In genomic region chr15:64865998-64866520, GRCh38 we compare ENCODE assay signal across 12 cellular contexts. TPM values are rescaled to one million over a fixed set of nuclear protein-coding genes. Genes with fewer than 3 reads are reported as not detected.
DNase-seq lines count a peak whose midpoint lies in the region; ATAC-seq and TF ChIP-seq lines count a peak whose summit lies in the region.
"Had no signal": no experiment of that assay in that cellular context is flagged by ENCODE, and none has a peak within 500 bp of the region (broad histone marks: within the 10 kb centered on the region; RNA-seq: fewer than 3 reads in every experiment).

No MANE protein-coding gene starts in this region.

- H3K4me1 ChIP-seq in naive thymus-derived CD4-positive, alpha-beta T cell (ENCODE audit: control insufficient read depth in 2 of 2, insufficient read depth in 2 of 2, low read length in 2 of 2) = no peaks in the 10 kb centered on the region

- H3K27me3 ChIP-seq in naive thymus-derived CD4-positive, alpha-beta T cell (ENCODE audit: control insufficient read depth in 2 of 2, insufficient read depth in 2 of 2, low read length in 2 of 2) = no peaks in the 10 kb centered on the region

- H3K4me3 ChIP-seq in naive thymus-derived CD4-positive, alpha-beta T cell (ENCODE audit: low read length) = no peak overlapping the region
- H3K4me3 ChIP-seq: PC-9 had no signal

- H3K4me3 Mint-ChIP-seq in WTC11 (no peak overlapping the region), glutamatergic neuron (ENCODE audit: unreplicated experiment) (no peak overlapping the region), osteocyte (ENCODE audit: unreplicated experiment) (no peak overlapping the region)
- no peak overlapping the region for H3K4me3 Mint-ChIP-seq in naive thymus-derived CD4-positive, alpha-beta T cell

- H3K27ac ChIP-seq in naive thymus-derived CD4-positive, alpha-beta T cell (ENCODE audit: low read depth, low read length) = no peak overlapping the region
- H3K27ac ChIP-seq: PC-9 had no signal

- CTCF ChIA-PET in WTC11 (lab: Charles Lee) = interaction anchor here (0.8 to 1.2 kb wide), 4 partner anchors 15 to 134 kb away, joined by 3 read pairs; no protein-coding TSS in a partner anchor
- CTCF ChIA-PET in naive thymus-derived CD4-positive, alpha-beta T cell (lab: Charles Lee) = interaction anchor here (0.6 to 1.2 kb wide), 2 partner anchors 67 to 134 kb away, joined by 3 to 4 read pairs; no protein-coding TSS in a partner anchor

- TF ChIP-seq CTCF in WTC11 (IDR thresholded peaks at IDR 0.05) (no peak), glutamatergic neuron (IDR thresholded peaks at IDR 0.05; ENCODE audit: partially characterized antibody, unreplicated experiment) (no peak), osteocyte (IDR thresholded peaks at IDR 0.05) (no peak)

- ATAC-seq in WTC11 = peak; percentile 78
- ATAC-seq in naive thymus-derived CD4-positive, alpha-beta T cell = no peak

- H3K9me3 Mint-ChIP-seq in WTC11 (no peaks in the 10 kb centered on the region), glutamatergic neuron (ENCODE audit: unreplicated experiment) (peaks cover 7% of the 10 kb centered on the region), osteocyte (ENCODE audit: unreplicated experiment) (no peaks in the 10 kb centered on the region)
- peaks cover 0 to 2% (median 0%) of the 10 kb centered on the region in 11 donors for H3K9me3 Mint-ChIP-seq in naive thymus-derived CD4-positive, alpha-beta T cell

- peaks cover 13% of the 10 kb centered on the region for H3K36me3 Mint-ChIP-seq in WTC11
- no peaks in the 10 kb centered on the region for H3K36me3 Mint-ChIP-seq in glutamatergic neuron (ENCODE audit: unreplicated experiment)
- peaks cover 21% of the 10 kb centered on the region for H3K36me3 Mint-ChIP-seq in osteocyte (ENCODE audit: unreplicated experiment)
- H3K36me3 Mint-ChIP-seq in naive thymus-derived CD4-positive, alpha-beta T cell = peaks cover 0 to 41% (median 7%) of the 10 kb centered on the region in 5 donors

- no peaks in the 10 kb centered on the region for H3K9me3 ChIP-seq in naive thymus-derived CD4-positive, alpha-beta T cell (ENCODE audit: control insufficient read depth in 2 of 3, low read length in 3 of 3)

- DNase-seq in EL (peak; percentile 99), WTC11 (ENCODE audit: low spot score) (peak; percentile 72), glutamatergic neuron (no peak), osteocyte (ENCODE audit: extremely low spot score, unreplicated experiment) (no peak), SIG-M5 treated with dmso at 0.1 percent for 504 hours (lab: John Stamatoyannopoulos, UW; ENCODE audit: unreplicated experiment) (no peak), occipital lobe (lab: John Stamatoyannopoulos, UW) (no peak)
- no peak for DNase-seq in activated effector memory CD4-positive, alpha-beta T cell treated with Interleukin-2 at 50 U/mL for 16 hours
- DNase-seq in naive thymus-derived CD4-positive, alpha-beta T cell = no peak
- DNase-seq: activated CD8-positive, alpha-beta memory T cell treated with anti-CD3 and anti-CD28 coated beads, Interleukin-2, amount 50 U/mL, for 48 hours; KBM-7; stimulated activated CD4-positive, alpha-beta T cell treated with anti-CD3 and anti-CD28 coated beads, Interleukin-15, amount 100 ng/mL, for 24 hours had no signal

- no peaks in the 10 kb centered on the region for H3K27me3 Mint-ChIP-seq in WTC11 (ENCODE audit: low read depth)
- peaks cover 9% of the 10 kb centered on the region for H3K27me3 Mint-ChIP-seq in glutamatergic neuron (ENCODE audit: unreplicated experiment)
- H3K27me3 Mint-ChIP-seq in osteocyte (ENCODE audit: unreplicated experiment) = no peaks in the 10 kb centered on the region
- H3K27me3 Mint-ChIP-seq in naive thymus-derived CD4-positive, alpha-beta T cell = no peaks in the 10 kb centered on the region

- H3K36me3 ChIP-seq in naive thymus-derived CD4-positive, alpha-beta T cell (ENCODE audit: control insufficient read depth in 2 of 3, insufficient read depth in 3 of 3, low read length in 3 of 3) = peaks cover 0 to 58% (median 10%) of the 10 kb centered on the region in 3 experiments

- POLR2A ChIA-PET in WTC11 (lab: Charles Lee) = interaction anchor here (0.7 to 1.3 kb wide), 3 partner anchors 9 to 60 kb away, joined by 3 to 5 read pairs (median 3); no protein-coding TSS in a partner anchor
- POLR2A ChIA-PET in naive thymus-derived CD4-positive, alpha-beta T cell (lab: Charles Lee) = no interaction called here

- H3K27ac Mint-ChIP-seq in WTC11 = peak overlapping the region; percentile 84; the same call in 1 of the 2 replicates
- peak overlapping the region; percentile 38 for H3K27ac Mint-ChIP-seq in glutamatergic neuron (ENCODE audit: unreplicated experiment)
- H3K27ac Mint-ChIP-seq in osteocyte (ENCODE audit: unreplicated experiment) = peak overlapping the region; percentile 79
- H3K27ac Mint-ChIP-seq in naive thymus-derived CD4-positive, alpha-beta T cell = no peak overlapping the region

- intact Hi-C loops in naive thymus-derived CD4-positive, alpha-beta T cell (cut with micrococcal nuclease) = loop anchor here in 1 of 2 donors (2.0 kb wide), 1 partner anchor 29 kb away; no protein-coding TSS in a partner anchor

- H3K4me1 Mint-ChIP-seq in WTC11 (peaks cover 40% of the 10 kb centered on the region), glutamatergic neuron (ENCODE audit: low read depth, unreplicated experiment) (peaks cover 27% of the 10 kb centered on the region), osteocyte (ENCODE audit: unreplicated experiment) (peaks cover 33% of the 10 kb centered on the region)
- peaks cover 0 to 19% (median 9%) of the 10 kb centered on the region in 7 donors for H3K4me1 Mint-ChIP-seq in naive thymus-derived CD4-positive, alpha-beta T cell

TF ChIP-seq in WTC11, 78 proteins besides CTCF, POLR2A, EP300 and RAD21:
- TF ChIP-seq ZBTB21 (CRISPR knock-in tag; IDR thresholded peaks at IDR 0.05; ENCODE audit: borderline replicate concordance) = peak; percentile 88; the same call in 1 of the 2 replicates
- TF ChIP-seq ETV6 (CRISPR knock-in tag; IDR thresholded peaks at IDR 0.05) = no peak
- TF ChIP-seq ZBTB43 (CRISPR knock-in tag; IDR thresholded peaks at IDR 0.05) = no peak
- TF ChIP-seq ZNF281 (CRISPR knock-in tag; IDR thresholded peaks at IDR 0.05) = no peak
- TF ChIP-seq MAX (CRISPR knock-in tag; IDR thresholded peaks at IDR 0.05) = peak; percentile 24; the same call in 1 of the 2 replicates
- TF ChIP-seq NR3C1 (CRISPR knock-in tag; conservative IDR thresholded peaks at IDR 0.05; ENCODE audit: low read depth) = no peak
- TF ChIP-seq FOXK1 (CRISPR knock-in tag; IDR thresholded peaks at IDR 0.05) = peak; percentile 29; the same call in 1 of the 2 replicates

RNA-seq across cellular contexts. Expression of gene PLEKHO2, which starts 24.3 kb away (rescaled TPM):
- 21.6 to 22.1 TPM (median 21.9 TPM) in 3 replicates for total RNA-seq in WTC11 (2021)
- total RNA-seq in glutamatergic neuron (ENCODE audit: unreplicated experiment) = 18.0 TPM
- total RNA-seq in osteocyte = 24.5 and 24.7 TPM in 2 replicates
- total RNA-seq in occipital lobe = 6.7 TPM
- 10 to 100 TPM in 4 of 5 experiments, 1 to 10 TPM in 1; 8.6 to 52.3 (median 14.0) TPM for total RNA-seq in naive thymus-derived CD4-positive, alpha-beta T cell
- polyA plus RNA-seq in naive thymus-derived CD4-positive, alpha-beta T cell = 10 to 100 TPM; 10.3 to 20.9 TPM

RNA-seq across cellular contexts. Expression of gene PIF1, which starts 40.6 kb away (rescaled TPM):
- total RNA-seq in WTC11 (2021) (174 to 249 TPM (median 184 TPM) in 3 replicates), glutamatergic neuron (ENCODE audit: unreplicated experiment) (8.6 TPM), osteocyte (4.2 and 4.8 TPM in 2 replicates), occipital lobe (0.47 TPM)
- 10 to 100 TPM in 1 of 5 experiments, 1 to 10 TPM in 1, under 1 TPM in 1, not detected in 2; 0.34 to 30.2 (median 1.0) TPM for total RNA-seq in naive thymus-derived CD4-positive, alpha-beta T cell
- polyA plus RNA-seq in naive thymus-derived CD4-positive, alpha-beta T cell = not detected

RNA-seq across cellular contexts. Expression of gene ANKDD1A, which starts 45.6 kb away (rescaled TPM):
- total RNA-seq in WTC11 (2021) (6.1 to 7.9 TPM (median 7.4 TPM) in 3 replicates), glutamatergic neuron (ENCODE audit: unreplicated experiment) (6.8 TPM), osteocyte (4.6 and 5.7 TPM in 2 replicates), occipital lobe (15.6 TPM)
- 1 to 10 TPM; 3.3 to 9.3 (median 4.0) TPM for total RNA-seq in naive thymus-derived CD4-positive, alpha-beta T cell
- polyA plus RNA-seq in naive thymus-derived CD4-positive, alpha-beta T cell = 1 to 10 TPM in 1 of 2 donors, under 1 TPM in 1; 0.20 to 2.0 TPM

Comparison
In these comparisons a context has a peak if more than half of its experiments do, and no peak if none do; other contexts are left out.
1. DNase-seq: peak in EL (single experiment) and WTC11 (single experiment); none in glutamatergic neuron (single experiment), osteocyte (single experiment), SIG-M5 treated with dmso at 0.1 percent for 504 hours (single experiment), activated effector memory CD4-positive, alpha-beta T cell treated with Interleukin-2 at 50 U/mL for 16 hours (single experiment), occipital lobe (single experiment) and naive thymus-derived CD4-positive, alpha-beta T cell (0 of 9).
2. H3K27ac Mint-ChIP-seq: peak in WTC11 (single experiment), glutamatergic neuron (single experiment) and osteocyte (single experiment); none in naive thymus-derived CD4-positive, alpha-beta T cell (0 of 9).